8 cellular contexts compared by ENCODE assay signal in genomic region chr7:91852263-91852741, GRCh38. TPM values are rescaled to one million over a fixed set of nuclear protein-coding genes. Genes with fewer than 3 reads are reported as not detected.
DNase-seq lines count a peak whose midpoint lies in the region; ATAC-seq and TF ChIP-seq lines count a peak whose summit lies in the region.

No MANE protein-coding gene starts in this region.

- DNase-seq in DMS53 (lab: John Stamatoyannopoulos, UW) (peak; percentile 63), NCI-H82 treated with DMSO at 0.1 percent for 48 hours (lab: John Stamatoyannopoulos, UW; ENCODE audit: unreplicated experiment) (peak; percentile 16), fibroblast of villous mesenchyme (ENCODE audit: low read depth) (peak; percentile 26)
- no peak for DNase-seq in activated CD4-positive, alpha-beta T cell treated with anti-CD3 and anti-CD28 coated beads for 48 hours
- DNase-seq in activated CD4-positive, CD25-positive, alpha-beta regulatory T cell treated with anti-CD3 and anti-CD28 coated beads, Interleukin-2, amount 50 U/mL, for 72 hours = no peak
- no peak for DNase-seq in activated CD8-positive, alpha-beta memory T cell treated with anti-CD3 and anti-CD28 coated beads for 24 hours

- peak; percentile 28 for TF ChIP-seq CTCF in fibroblast of villous mesenchyme (IDR thresholded peaks at IDR 0.05; ENCODE audit: insufficient read depth, low read depth, low read length)

- no peak overlapping the region for H3K4me3 ChIP-seq in fibroblast of villous mesenchyme (ENCODE audit: low read depth, low read length)

- ATAC-seq in GM21529 (IDR thresholded peaks at IDR 0.05; ENCODE audit: unreplicated experiment) (peak; percentile 74), GM19455 (IDR thresholded peaks at IDR 0.05; ENCODE audit: unreplicated experiment) (no peak)

RNA-seq across cellular contexts. Expression of gene MTERF1, which starts 28.2 kb away (rescaled TPM):
- total RNA-seq in fibroblast of villous mesenchyme = 8.7 and 13.4 TPM in 2 replicates

Comparison
In these comparisons a context has a peak if more than half of its experiments do, and no peak if none do; other contexts are left out.
1. DNase-seq: peak in DMS53 (single experiment), NCI-H82 treated with DMSO at 0.1 percent for 48 hours (single experiment) and fibroblast of villous mesenchyme (single experiment); none in activated CD4-positive, alpha-beta T cell treated with anti-CD3 and anti-CD28 coated beads for 48 hours (single experiment), activated CD4-positive, CD25-positive, alpha-beta regulatory T cell treated with anti-CD3 and anti-CD28 coated beads, Interleukin-2, amount 50 U/mL, for 72 hours (single experiment) and activated CD8-positive, alpha-beta memory T cell treated with anti-CD3 and anti-CD28 coated beads for 24 hours (single experiment).